Comparison of ENCODE assay signal across 8 cellular contexts in the genomic region with DNA sequence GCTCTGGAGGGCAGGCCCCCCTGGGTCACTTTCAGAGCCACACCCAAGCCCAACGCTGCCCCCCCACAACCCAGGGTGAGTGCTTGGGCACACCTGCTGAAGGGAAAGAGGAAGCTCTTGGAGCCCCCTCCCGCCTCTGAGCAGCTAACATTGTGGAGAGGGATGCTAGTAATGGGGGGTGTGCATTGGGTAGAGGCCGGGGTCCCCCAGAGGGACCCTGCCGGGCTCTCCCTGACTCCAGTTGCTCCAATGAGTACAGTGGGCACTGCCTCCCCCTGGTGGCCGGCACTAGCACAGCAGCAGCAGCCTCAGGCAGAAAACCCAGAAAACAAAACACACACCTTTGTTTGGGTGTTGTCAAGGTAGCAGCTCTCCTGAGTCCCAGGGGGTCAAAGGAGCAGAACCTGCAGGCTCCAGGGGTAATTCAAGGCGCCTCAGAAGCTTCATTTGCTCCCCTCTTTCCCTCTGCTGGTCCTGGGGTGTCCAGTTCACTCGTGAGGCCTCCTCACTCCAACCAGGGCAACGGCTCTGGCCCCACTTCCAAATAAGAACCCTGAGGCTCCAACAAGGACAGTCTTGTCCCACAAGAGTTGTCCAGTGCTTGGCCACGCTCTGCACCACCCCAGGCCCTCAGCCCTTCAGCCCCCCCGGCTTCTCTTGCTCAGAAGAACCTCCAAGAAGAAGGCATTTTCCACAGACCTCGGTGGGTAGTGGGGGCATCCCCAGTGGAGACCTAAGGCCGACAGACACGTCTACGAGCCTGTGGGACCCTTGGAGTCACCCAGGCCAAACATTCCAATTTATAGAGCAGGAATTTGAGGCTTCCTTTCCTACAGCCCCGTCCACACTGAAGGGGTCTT. TPM values are rescaled to one million over a fixed set of nuclear protein-coding genes. Genes with fewer than 3 reads are reported as not detected.
DNase-seq lines count a peak whose midpoint lies in the region; ATAC-seq and TF ChIP-seq lines count a peak whose summit lies in the region.

No MANE protein-coding gene starts in this region.

- no peaks in the 10 kb centered on the region for H3K27me3 ChIP-seq in CD4-positive, CD25-positive, alpha-beta regulatory T cell (ENCODE audit: control insufficient read depth, insufficient read depth, low read length)
- H3K27me3 ChIP-seq in ectodermal cell (ENCODE audit: control insufficient read depth, insufficient read depth, low read length, poor library complexity, severe bottlenecking), result no peaks in the 10 kb centered on the region

- H3K27me3 Mint-ChIP-seq in CD4-positive, CD25-positive, alpha-beta regulatory T cell, result no peaks in the 10 kb centered on the region
- no peaks in the 10 kb centered on the region for H3K27me3 Mint-ChIP-seq in activated CD8-positive, alpha-beta T cell treated with anti-CD3 and anti-CD28 coated beads for 36 hours

- H3K4me3 Mint-ChIP-seq in CD4-positive, CD25-positive, alpha-beta regulatory T cell, result peak overlapping the region; percentile 88 to 96 (median 95)
- peak overlapping the region; percentile 95 for H3K4me3 Mint-ChIP-seq in activated CD8-positive, alpha-beta T cell treated with anti-CD3 and anti-CD28 coated beads for 36 hours

- H3K36me3 Mint-ChIP-seq in CD4-positive, CD25-positive, alpha-beta regulatory T cell, result no peaks in the 10 kb centered on the region
- H3K36me3 Mint-ChIP-seq in activated CD8-positive, alpha-beta T cell treated with anti-CD3 and anti-CD28 coated beads for 36 hours (ENCODE audit: low read depth), result peaks cover 23% of the 10 kb centered on the region

- TF ChIP-seq CTCF in HFF-Myc (IDR thresholded peaks at IDR 0.05; ENCODE audit: low read depth, low read length, missing control alignments), result peak; percentile 99
- peak; percentile 99 for TF ChIP-seq CTCF in activated CD8-positive, alpha-beta T cell treated with anti-CD3 and anti-CD28 coated beads for 36 hours (IDR thresholded peaks at IDR 0.05)

- DNase-seq in CD4-positive, CD25-positive, alpha-beta regulatory T cell, result peak; percentile 76 to 85 (median 79)
- DNase-seq in HFF-Myc (ENCODE audit: extremely low read depth, low read depth), result peak; percentile 37
- DNase-seq in NCI-H526 treated with DMSO at 0.1 percent for 48 hours (lab: John Stamatoyannopoulos, UW), result peak; percentile 43
- peak; percentile 87 for DNase-seq in activated CD8-positive, alpha-beta T cell treated with anti-CD3 and anti-CD28 coated beads for 36 hours
- DNase-seq in medulla oblongata (ENCODE audit: extremely low spot score), result peak; percentile 78
- peak; percentile 67 to 79 (median 76) for DNase-seq in stimulated activated CD4-positive, alpha-beta T cell treated with anti-CD3 and anti-CD28 coated beads, TNF-alpha, amount 100 ng/mL, for 48 hours (ENCODE audit: low read depth in 3 of 3)

- intact Hi-C loops in activated CD8-positive, alpha-beta T cell treated with anti-CD3 and anti-CD28 coated beads for 36 hours (cut with micrococcal nuclease), result loop anchor here (2.0 kb wide), 1 partner anchor 45 kb away; no protein-coding TSS in a partner anchor

- 44 to 46% methylated on average over 15 of the region's 15 CpGs for WGBS in ectodermal cell, 2 experiments

- CTCF ChIA-PET in activated CD8-positive, alpha-beta T cell treated with anti-CD3 and anti-CD28 coated beads for 36 hours (lab: Charles Lee), result interaction anchor here (0.6 to 8.5 kb wide), 25 partner anchors 9 to 269 kb away, joined by 3 to 376 read pairs (median 4); a partner anchor contains a TSS

- H3K36me3 ChIP-seq in CD4-positive, CD25-positive, alpha-beta regulatory T cell (ENCODE audit: control insufficient read depth, insufficient read depth, low read length), result no peaks in the 10 kb centered on the region
- H3K36me3 ChIP-seq in ectodermal cell (ENCODE audit: control insufficient read depth, insufficient read depth, low read length), result no peaks in the 10 kb centered on the region

- peak overlapping the region; percentile 86 to 99 (median 98) for H3K27ac Mint-ChIP-seq in CD4-positive, CD25-positive, alpha-beta regulatory T cell
- peak overlapping the region; percentile 95 for H3K27ac Mint-ChIP-seq in activated CD8-positive, alpha-beta T cell treated with anti-CD3 and anti-CD28 coated beads for 36 hours

- H3K4me1 ChIP-seq in CD4-positive, CD25-positive, alpha-beta regulatory T cell (ENCODE audit: control insufficient read depth, insufficient read depth, low read length, poor library complexity, severe bottlenecking), result peaks cover 59% of the 10 kb centered on the region
- H3K4me1 ChIP-seq in ectodermal cell (ENCODE audit: control insufficient read depth, insufficient read depth, low read length), result peaks cover 24% of the 10 kb centered on the region

- peaks cover 5 to 54% (median 24%) of the 10 kb centered on the region in 4 donors for H3K4me1 Mint-ChIP-seq in CD4-positive, CD25-positive, alpha-beta regulatory T cell
- H3K4me1 Mint-ChIP-seq in activated CD8-positive, alpha-beta T cell treated with anti-CD3 and anti-CD28 coated beads for 36 hours (ENCODE audit: low read depth), result peaks cover 50% of the 10 kb centered on the region

- H3K9me3 Mint-ChIP-seq in CD4-positive, CD25-positive, alpha-beta regulatory T cell, result peaks cover 0 to 2% (median 0%) of the 10 kb centered on the region in 7 donors
- H3K9me3 Mint-ChIP-seq in activated CD8-positive, alpha-beta T cell treated with anti-CD3 and anti-CD28 coated beads for 36 hours, result no peaks in the 10 kb centered on the region

- no peaks in the 10 kb centered on the region for H3K9me3 ChIP-seq in CD4-positive, CD25-positive, alpha-beta regulatory T cell (ENCODE audit: control insufficient read depth in 2 of 2, low read length in 2 of 2)
- H3K9me3 ChIP-seq in ectodermal cell (ENCODE audit: control insufficient read depth, low read length), result no peaks in the 10 kb centered on the region

- ATAC-seq in CD4-positive, CD25-positive, alpha-beta regulatory T cell (ENCODE audit: low read depth in 2 of 2), result peak; percentile 9 to 21
- peak; percentile 17 for ATAC-seq in activated CD8-positive, alpha-beta T cell treated with anti-CD3 and anti-CD28 coated beads for 36 hours
- no peak for ATAC-seq in GM19463 (IDR thresholded peaks at IDR 0.05; ENCODE audit: unreplicated experiment)

- peak overlapping the region; percentile 94 for H3K27ac ChIP-seq in CD4-positive, CD25-positive, alpha-beta regulatory T cell (ENCODE audit: insufficient read depth, low read length, poor library complexity, severe bottlenecking)
- peak overlapping the region; percentile 61 for H3K27ac ChIP-seq in ectodermal cell (ENCODE audit: insufficient read depth, low read depth, low read length, poor library complexity, severe bottlenecking)

- POLR2A ChIA-PET in activated CD8-positive, alpha-beta T cell treated with anti-CD3 and anti-CD28 coated beads for 36 hours (lab: Charles Lee), result interaction anchor here (0.6 to 8.5 kb wide), 12 partner anchors 9 to 201 kb away, joined by 3 to 78 read pairs (median 4); a partner anchor contains a TSS

- peak overlapping the region; percentile 74 for H3K4me3 ChIP-seq in CD4-positive, CD25-positive, alpha-beta regulatory T cell (ENCODE audit: low read depth, low read length)
- H3K4me3 ChIP-seq in HFF-Myc (replicated peaks; ENCODE audit: low read depth, low read length) (peak overlapping the region; percentile 90), ectodermal cell (ENCODE audit: insufficient read depth, low read depth, low read length) (peak overlapping the region; percentile 80)

RNA-seq across cellular contexts. Expression of a gene that starts 16.1 kb away (rescaled TPM):
- total RNA-seq in CD4-positive, CD25-positive, alpha-beta regulatory T cell, result 1.5 TPM
- polyA plus RNA-seq in CD4-positive, CD25-positive, alpha-beta regulatory T cell, result 1 to 10 TPM in 1 of 4 donors, under 1 TPM in 1, not detected in 2; 0.67 to 1.6 TPM
- 1 to 10 TPM; 3.6 to 4.1 TPM for total RNA-seq in activated CD8-positive, alpha-beta T cell treated with anti-CD3 and anti-CD28 coated beads for 36 hours
- polyA plus RNA-seq in ectodermal cell (2013, experiment 1 of 4), result 2.1 TPM
- polyA plus RNA-seq in ectodermal cell (2013, experiment 2 of 4), result 2.2 TPM
- 1.5 TPM for polyA plus RNA-seq in ectodermal cell (2013, experiment 3 of 4)
- 2.8 TPM for polyA plus RNA-seq in ectodermal cell (2013, experiment 4 of 4)

RNA-seq across cellular contexts. Expression of a gene that starts 26.6 kb away (rescaled TPM):
- 228 TPM for total RNA-seq in CD4-positive, CD25-positive, alpha-beta regulatory T cell
- polyA plus RNA-seq in CD4-positive, CD25-positive, alpha-beta regulatory T cell, result 10 to 100 TPM; 34.6 to 64.2 (median 49.2) TPM
- 10 to 100 TPM; 80.5 to 88.2 TPM for total RNA-seq in activated CD8-positive, alpha-beta T cell treated with anti-CD3 and anti-CD28 coated beads for 36 hours
- 47.0 TPM for polyA plus RNA-seq in ectodermal cell (2013, experiment 1 of 4)
- polyA plus RNA-seq in ectodermal cell (2013, experiment 2 of 4), result 48.7 TPM
- 50.8 TPM for polyA plus RNA-seq in ectodermal cell (2013, experiment 3 of 4)
- polyA plus RNA-seq in ectodermal cell (2013, experiment 4 of 4), result 56.8 TPM

Comparison
In these comparisons a context has a peak if more than half of its experiments do, and no peak if none do; other contexts are left out.
1. DNase-seq: peak in every context shown above with its lines; median percentile 87 in activated CD8-positive, alpha-beta T cell treated with anti-CD3 and anti-CD28 coated beads for 36 hours; 79 in CD4-positive, CD25-positive, alpha-beta regulatory T cell; 78 in medulla oblongata; 76 in stimulated activated CD4-positive, alpha-beta T cell treated with anti-CD3 and anti-CD28 coated beads, TNF-alpha, amount 100 ng/mL, for 48 hours; 43 in NCI-H526 treated with DMSO at 0.1 percent for 48 hours; 37 in HFF-Myc.